8 cellular contexts compared by ENCODE assay signal in genomic region chr22:21652010-21652546, GRCh38. TPM values are rescaled to one million over a fixed set of nuclear protein-coding genes. Genes with fewer than 3 reads are reported as not detected.
DNase-seq lines count a peak whose midpoint lies in the region; ATAC-seq and TF ChIP-seq lines count a peak whose summit lies in the region.

No MANE protein-coding gene starts in this region.

- peaks cover 8% of the 10 kb centered on the region for H3K36me3 Mint-ChIP-seq in activated T-helper 1 cell treated with anti-CD3 and anti-CD28 coated beads, Interleukin-12 subunit alpha, Interleukin-12 subunit beta, Interleukin-2, Interleukin-4 antibody, amounts not matched to agents 30 ng/mL and 10 ng/mL and 1 ng/mL, durations not matched to agents 14 hours and 24 hours and 36 hours (ENCODE audit: low read depth)
- H3K36me3 Mint-ChIP-seq in nephron (ENCODE audit: low read depth) = peaks cover 5% of the 10 kb centered on the region

- intact Hi-C loops in activated T-helper 1 cell treated with anti-CD3 and anti-CD28 coated beads, Interleukin-12 subunit alpha, Interleukin-12 subunit beta, Interleukin-2, Interleukin-4 antibody, amounts not matched to agents 30 ng/mL and 10 ng/mL and 1 ng/mL, durations not matched to agents 14 hours and 24 hours and 36 hours (cut with micrococcal nuclease) = loop anchor here (1.0 to 2.0 kb wide), 2 partner anchors 10 to 15 kb away; partner anchors contain the start of genes PPIL2 and SDF2L1

- H3K27me3 Mint-ChIP-seq in activated T-helper 1 cell treated with anti-CD3 and anti-CD28 coated beads, Interleukin-12 subunit alpha, Interleukin-12 subunit beta, Interleukin-2, Interleukin-4 antibody, amounts not matched to agents 30 ng/mL and 10 ng/mL and 1 ng/mL, durations not matched to agents 14 hours and 24 hours and 36 hours (ENCODE audit: insufficient read depth) = no peaks in the 10 kb centered on the region
- H3K27me3 Mint-ChIP-seq in nephron (ENCODE audit: low read depth) = peaks cover 8% of the 10 kb centered on the region

- peak overlapping the region; percentile 88 for H3K4me3 Mint-ChIP-seq in activated T-helper 1 cell treated with anti-CD3 and anti-CD28 coated beads, Interleukin-12 subunit alpha, Interleukin-12 subunit beta, Interleukin-2, Interleukin-4 antibody, amounts not matched to agents 30 ng/mL and 10 ng/mL and 1 ng/mL, durations not matched to agents 14 hours and 24 hours and 36 hours
- H3K4me3 Mint-ChIP-seq in nephron = peak overlapping the region; percentile 95 to 97 (median 96)

- H3K9me3 Mint-ChIP-seq in activated T-helper 1 cell treated with anti-CD3 and anti-CD28 coated beads, Interleukin-12 subunit alpha, Interleukin-12 subunit beta, Interleukin-2, Interleukin-4 antibody, amounts not matched to agents 30 ng/mL and 10 ng/mL and 1 ng/mL, durations not matched to agents 14 hours and 24 hours and 36 hours = no peaks in the 10 kb centered on the region
- no peaks in the 10 kb centered on the region for H3K9me3 Mint-ChIP-seq in nephron

- peak overlapping the region; percentile 80 for H3K27ac Mint-ChIP-seq in activated T-helper 1 cell treated with anti-CD3 and anti-CD28 coated beads, Interleukin-12 subunit alpha, Interleukin-12 subunit beta, Interleukin-2, Interleukin-4 antibody, amounts not matched to agents 30 ng/mL and 10 ng/mL and 1 ng/mL, durations not matched to agents 14 hours and 24 hours and 36 hours
- H3K27ac Mint-ChIP-seq in nephron = peak overlapping the region; percentile 74 to 95 (median 87)

- TF ChIP-seq CTCF in fibroblast of pulmonary artery (IDR thresholded peaks at IDR 0.05; ENCODE audit: low read length, missing control alignments) = no peak
- TF ChIP-seq CTCF in nephron (IDR thresholded peaks at IDR 0.05; ENCODE audit: unreplicated experiment in 3 of 3) = no peak

- H3K4me1 Mint-ChIP-seq in activated T-helper 1 cell treated with anti-CD3 and anti-CD28 coated beads, Interleukin-12 subunit alpha, Interleukin-12 subunit beta, Interleukin-2, Interleukin-4 antibody, amounts not matched to agents 30 ng/mL and 10 ng/mL and 1 ng/mL, durations not matched to agents 14 hours and 24 hours and 36 hours (ENCODE audit: low read depth) = peaks cover 34% of the 10 kb centered on the region
- peaks cover 26% of the 10 kb centered on the region for H3K4me1 Mint-ChIP-seq in nephron

- DNase-seq in DMS79 (lab: John Stamatoyannopoulos, UW) (peak; percentile 43), RPMI7951 (ENCODE audit: low read depth) (peak; percentile 86), fibroblast of pulmonary artery (ENCODE audit: low read depth) (peak; percentile 85)
- DNase-seq in activated T-helper 1 cell treated with anti-CD3 and anti-CD28 coated beads, Interleukin-12 subunit alpha, Interleukin-12 subunit beta, Interleukin-2, Interleukin-4 antibody, amounts not matched to agents 30 ng/mL and 10 ng/mL and 1 ng/mL, durations not matched to agents 14 hours and 24 hours and 36 hours (ENCODE audit: low spot score) = peak; percentile 88
- peak; percentile 64 to 85 (median 78) for DNase-seq in stimulated activated naive CD4-positive, alpha-beta T cell (lab: John Stamatoyannopoulos, UW)

- TF ChIP-seq EP300 in Ishikawa (IDR thresholded peaks at IDR 0.05; ENCODE audit: borderline replicate concordance) = no peak

- H3K4me3 ChIP-seq in fibroblast of pulmonary artery (replicated peaks; ENCODE audit: low read depth, low read length) = peak overlapping the region; percentile 73

- TF ChIP-seq RAD21 in Ishikawa (IDR thresholded peaks at IDR 0.05; ENCODE audit: low read depth) = no peak

- ATAC-seq in GM21529 (IDR thresholded peaks at IDR 0.05; ENCODE audit: unreplicated experiment) = peak; percentile 85

TF ChIP-seq in Ishikawa, 13 proteins besides CTCF, POLR2A, EP300 and RAD21:
- TF ChIP-seq CREB1 (IDR thresholded peaks at IDR 0.05; ENCODE audit: low read depth) (no peak), TCF12 (IDR thresholded peaks at IDR 0.05; ENCODE audit: low read depth) (no peak), EGR1 (IDR thresholded peaks at IDR 0.05) (no peak), FOXM1 (IDR thresholded peaks at IDR 0.05; ENCODE audit: borderline replicate concordance, low read depth) (peak; percentile 76), YY1 (IDR thresholded peaks at IDR 0.05; ENCODE audit: low read depth) (peak; percentile 84), NFIC (IDR thresholded peaks at IDR 0.05) (no peak), ZBTB7A (IDR thresholded peaks at IDR 0.05; ENCODE audit: low read depth) (peak; percentile 89; the same call in 1 of the 2 replicates), TAF1 (IDR thresholded peaks at IDR 0.05; ENCODE audit: low read depth) (peak; percentile 75), CEBPB (IDR thresholded peaks at IDR 0.05) (peak; percentile 60; the same call in 1 of the 2 replicates), TEAD4 (IDR thresholded peaks at IDR 0.05) (no peak; the same call in 1 of the 2 replicates)
- TF ChIP-seq, protein P1, sequence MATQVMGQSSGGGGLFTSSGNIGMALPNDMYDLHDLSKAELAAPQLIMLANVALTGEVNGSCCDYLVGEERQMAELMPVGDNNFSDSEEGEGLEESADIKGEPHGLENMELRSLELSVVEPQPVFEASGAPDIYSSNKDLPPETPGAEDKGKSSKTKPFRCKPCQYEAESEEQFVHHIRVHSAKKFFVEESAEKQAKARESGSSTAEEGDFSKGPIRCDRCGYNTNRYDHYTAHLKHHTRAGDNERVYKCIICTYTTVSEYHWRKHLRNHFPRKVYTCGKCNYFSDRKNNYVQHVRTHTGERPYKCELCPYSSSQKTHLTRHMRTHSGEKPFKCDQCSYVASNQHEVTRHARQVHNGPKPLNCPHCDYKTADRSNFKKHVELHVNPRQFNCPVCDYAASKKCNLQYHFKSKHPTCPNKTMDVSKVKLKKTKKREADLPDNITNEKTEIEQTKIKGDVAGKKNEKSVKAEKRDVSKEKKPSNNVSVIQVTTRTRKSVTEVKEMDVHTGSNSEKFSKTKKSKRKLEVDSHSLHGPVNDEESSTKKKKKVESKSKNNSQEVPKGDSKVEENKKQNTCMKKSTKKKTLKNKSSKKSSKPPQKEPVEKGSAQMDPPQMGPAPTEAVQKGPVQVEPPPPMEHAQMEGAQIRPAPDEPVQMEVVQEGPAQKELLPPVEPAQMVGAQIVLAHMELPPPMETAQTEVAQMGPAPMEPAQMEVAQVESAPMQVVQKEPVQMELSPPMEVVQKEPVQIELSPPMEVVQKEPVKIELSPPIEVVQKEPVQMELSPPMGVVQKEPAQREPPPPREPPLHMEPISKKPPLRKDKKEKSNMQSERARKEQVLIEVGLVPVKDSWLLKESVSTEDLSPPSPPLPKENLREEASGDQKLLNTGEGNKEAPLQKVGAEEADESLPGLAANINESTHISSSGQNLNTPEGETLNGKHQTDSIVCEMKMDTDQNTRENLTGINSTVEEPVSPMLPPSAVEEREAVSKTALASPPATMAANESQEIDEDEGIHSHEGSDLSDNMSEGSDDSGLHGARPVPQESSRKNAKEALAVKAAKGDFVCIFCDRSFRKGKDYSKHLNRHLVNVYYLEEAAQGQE (IDR thresholded peaks at IDR 0.05; ENCODE audit: low read depth) = no peak
- TF ChIP-seq, protein P2, sequence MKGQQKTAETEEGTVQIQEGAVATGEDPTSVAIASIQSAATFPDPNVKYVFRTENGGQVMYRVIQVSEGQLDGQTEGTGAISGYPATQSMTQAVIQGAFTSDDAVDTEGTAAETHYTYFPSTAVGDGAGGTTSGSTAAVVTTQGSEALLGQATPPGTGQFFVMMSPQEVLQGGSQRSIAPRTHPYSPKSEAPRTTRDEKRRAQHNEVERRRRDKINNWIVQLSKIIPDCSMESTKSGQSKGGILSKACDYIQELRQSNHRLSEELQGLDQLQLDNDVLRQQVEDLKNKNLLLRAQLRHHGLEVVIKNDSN (IDR thresholded peaks at IDR 0.05) = 0 out of 2 replicates have a peak, but pooled peaks have one; percentile 20
- TF ChIP-seq, protein P3, sequence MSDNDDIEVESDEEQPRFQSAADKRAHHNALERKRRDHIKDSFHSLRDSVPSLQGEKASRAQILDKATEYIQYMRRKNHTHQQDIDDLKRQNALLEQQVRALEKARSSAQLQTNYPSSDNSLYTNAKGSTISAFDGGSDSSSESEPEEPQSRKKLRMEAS (IDR thresholded peaks at IDR 0.05) = peak; percentile 88
TF ChIP-seq in Ishikawa: peak in this region for 7.

RNA-seq across cellular contexts. Expression of gene SDF2L1, which starts 10.0 kb away (rescaled TPM):
- 34.7 and 74.5 TPM in 2 replicates for total RNA-seq in RPMI7951 (2014; rRNA removed; shearing (Covaris generic))
- total RNA-seq in activated T-helper 1 cell treated with anti-CD3 and anti-CD28 coated beads, Interleukin-12 subunit alpha, Interleukin-12 subunit beta, Interleukin-2, Interleukin-4 antibody, amounts not matched to agents 30 ng/mL and 10 ng/mL and 1 ng/mL, durations not matched to agents 14 hours and 24 hours and 36 hours = 98.8 and 100 TPM in 2 replicates

RNA-seq across cellular contexts. Expression of gene PPIL2, which starts 13.7 kb away (rescaled TPM):
- 12.0 and 15.7 TPM in 2 replicates for total RNA-seq in RPMI7951 (2014; rRNA removed; shearing (Covaris generic))
- 53.1 and 53.3 TPM in 2 replicates for total RNA-seq in activated T-helper 1 cell treated with anti-CD3 and anti-CD28 coated beads, Interleukin-12 subunit alpha, Interleukin-12 subunit beta, Interleukin-2, Interleukin-4 antibody, amounts not matched to agents 30 ng/mL and 10 ng/mL and 1 ng/mL, durations not matched to agents 14 hours and 24 hours and 36 hours

RNA-seq across cellular contexts. Expression of gene CCDC116, which starts 19.5 kb away (rescaled TPM):
- total RNA-seq in RPMI7951 (2014; rRNA removed; shearing (Covaris generic)) = 0.10 and 0.36 TPM in 2 replicates
- total RNA-seq in activated T-helper 1 cell treated with anti-CD3 and anti-CD28 coated beads, Interleukin-12 subunit alpha, Interleukin-12 subunit beta, Interleukin-2, Interleukin-4 antibody, amounts not matched to agents 30 ng/mL and 10 ng/mL and 1 ng/mL, durations not matched to agents 14 hours and 24 hours and 36 hours = 0.54 and 0.73 TPM in 2 replicates

RNA-seq across cellular contexts. Expression of gene YDJC, which starts 22.3 kb away (rescaled TPM):
- total RNA-seq in RPMI7951 (2014; rRNA removed; shearing (Covaris generic)) = 10.8 and 14.7 TPM in 2 replicates
- total RNA-seq in activated T-helper 1 cell treated with anti-CD3 and anti-CD28 coated beads, Interleukin-12 subunit alpha, Interleukin-12 subunit beta, Interleukin-2, Interleukin-4 antibody, amounts not matched to agents 30 ng/mL and 10 ng/mL and 1 ng/mL, durations not matched to agents 14 hours and 24 hours and 36 hours = 51.7 and 51.8 TPM in 2 replicates

Comparison
In these comparisons a context has a peak if more than half of its experiments do, and no peak if none do; other contexts are left out.
1. Peak in every context shown above with its lines: DNase-seq, ATAC-seq and H3K4me3 ChIP-seq.